9 cellular contexts compared by ENCODE assay signal in the genomic region with DNA sequence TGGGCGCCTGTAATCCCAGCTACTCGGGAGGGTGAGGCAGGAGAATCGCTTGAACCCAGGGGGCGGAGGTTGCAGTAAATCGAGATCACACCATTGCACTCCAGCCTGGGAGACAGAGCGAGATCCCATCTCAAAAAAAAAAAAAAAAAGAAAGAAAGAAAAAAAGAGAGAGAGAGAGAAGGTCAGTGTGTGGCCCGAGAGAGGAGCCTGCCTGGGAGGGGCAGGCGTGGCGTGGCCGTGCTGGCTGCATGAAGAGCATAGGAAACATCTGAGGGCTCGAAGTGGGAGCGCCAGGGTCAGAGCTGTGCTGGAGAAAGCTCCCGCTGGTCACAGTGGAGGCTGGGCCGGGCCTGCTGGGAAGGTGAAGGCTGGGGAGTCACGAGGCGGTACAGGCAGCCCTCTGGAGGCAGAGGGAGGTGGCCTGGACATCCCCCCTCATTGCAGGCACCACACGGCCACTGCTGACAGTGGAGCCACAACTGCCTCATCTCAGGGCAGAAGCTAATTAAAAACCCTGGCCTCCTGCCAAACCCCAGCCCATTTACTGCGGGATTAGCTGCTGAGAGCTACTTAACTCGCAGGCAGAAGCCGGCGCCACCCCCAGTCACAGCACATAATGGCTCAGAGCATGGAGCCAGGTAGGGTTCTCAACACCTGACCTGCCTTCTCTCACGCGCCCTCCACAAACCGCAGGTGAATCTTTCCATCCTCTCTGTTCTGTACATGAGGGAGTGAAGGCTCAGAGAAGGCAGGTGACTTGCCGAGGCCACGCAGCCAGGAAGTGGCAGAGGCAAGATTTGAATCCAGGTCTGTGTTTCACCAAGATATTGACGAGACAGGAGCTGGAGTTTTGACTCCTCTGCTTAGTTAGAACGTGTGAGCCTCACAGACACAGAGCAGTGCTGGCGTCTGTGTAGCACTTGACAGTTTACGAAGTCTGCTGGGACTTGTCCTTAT. TPM values are rescaled to one million over a fixed set of nuclear protein-coding genes. Genes with fewer than 3 reads are reported as not detected.
DNase-seq lines count a peak whose midpoint lies in the region; ATAC-seq and TF ChIP-seq lines count a peak whose summit lies in the region.
"Had no signal": no experiment of that assay in that cellular context is flagged by ENCODE, and none has a peak within 500 bp of the region (broad histone marks: within the 10 kb centered on the region; RNA-seq: fewer than 3 reads in every experiment).

No MANE protein-coding gene starts in this region.

- no peak overlapping the region for H3K4me3 ChIP-seq in thyroid gland (replicated peaks in 1 of 3)

- intact Hi-C loops in thyroid gland (cut with DNase I) = no loop called here

- H3K27ac ChIP-seq in thyroid gland = peak overlapping the region; percentile 48 to 87 (median 61)
- H3K27ac ChIP-seq: 22Rv1 had no signal

- peak; percentile 78 to 90 for DNase-seq in NCI-H2081 (lab: John Stamatoyannopoulos, UW)
- DNase-seq in NCI-H2081 treated with DMSO at 0.1 percent for 48 hours (lab: John Stamatoyannopoulos, UW) = no peak
- peak; percentile 50 for DNase-seq in NCI-H526 treated with DMSO at 0.1 percent for 48 hours (lab: John Stamatoyannopoulos, UW)
- DNase-seq in globus pallidus (ENCODE audit: low spot score) = peak; percentile 24
- peak; percentile 83 to 86 for DNase-seq in thyroid gland
- no peak for DNase-seq in GM13976 (ENCODE audit: low spot score)

- 51 to 64% methylated on average over 29 to 30 of the region's 30 CpGs for WGBS in thyroid gland, 2 donors

- in situ Hi-C loops in GM13976 (cut with MboI; ENCODE audit: low sequenced_read_pairs, unreplicated experiment) = no loop called here

- no peak for ATAC-seq in GM18520 (IDR thresholded peaks at IDR 0.05; ENCODE audit: unreplicated experiment)
- ATAC-seq in HG03159 (IDR thresholded peaks at IDR 0.05; ENCODE audit: unreplicated experiment) = no peak

- no peak for TF ChIP-seq POLR2A in thyroid gland (IDR thresholded peaks at IDR 0.05)

- no peaks in the 10 kb centered on the region for H3K36me3 ChIP-seq in thyroid gland

- peaks cover 25 to 39% of the 10 kb centered on the region in 2 donors for H3K4me1 ChIP-seq in thyroid gland

- TF ChIP-seq CTCF in thyroid gland (IDR thresholded peaks at IDR 0.05) (no peak), GM13976 (IDR thresholded peaks at IDR 0.05; ENCODE audit: borderline replicate concordance, control extremely low read depth, extremely low read depth, insufficient read depth, missing control alignments) (no peak)

- no peaks in the 10 kb centered on the region for H3K9me3 ChIP-seq in thyroid gland

- H3K27me3 ChIP-seq in thyroid gland = no peaks in the 10 kb centered on the region

RNA-seq across cellular contexts. Expression of gene NFAM1, which starts 32.6 kb away (rescaled TPM):
- 1 to 10 TPM in 3 of 4 donors, under 1 TPM in 1; 0.89 to 1.4 (median 1.2) TPM for total RNA-seq in thyroid gland

Comparison
In these comparisons a context has a peak if more than half of its experiments do, and no peak if none do; other contexts are left out.
1. DNase-seq: peak in NCI-H2081 (2 of 2), NCI-H526 treated with DMSO at 0.1 percent for 48 hours (single experiment), globus pallidus (single experiment) and thyroid gland (2 of 2); none in NCI-H2081 treated with DMSO at 0.1 percent for 48 hours (single experiment) and GM13976 (single experiment).